1 cellular context compared by ENCODE assay signal in genomic region chr2:204282081-204282480, GRCh38.
TF ChIP-seq lines count a peak whose summit lies in the region.

No MANE protein-coding gene starts in this region.

TF ChIP-seq in A549, 52 proteins besides CTCF, POLR2A, EP300 and RAD21 (continued from another document):
- TF ChIP-seq ELK1 (IDR thresholded peaks at IDR 0.05; ENCODE audit: low read depth, low read length) (no peak), JUN (IDR thresholded peaks at IDR 0.05) (no peak), TP53 (CRISPR knock-in tag; IDR thresholded peaks at IDR 0.05) (no peak), FOSL2 (IDR thresholded peaks at IDR 0.05) (no peak), FOSL2 (CRISPR knock-in tag; IDR thresholded peaks at IDR 0.05) (no peak), FOSB (CRISPR knock-in tag; IDR thresholded peaks at IDR 0.05) (no peak), ESRRA (IDR thresholded peaks at IDR 0.05; ENCODE audit: borderline replicate concordance, low read length) (no peak)
TF ChIP-seq in A549: peak in this region for 0.
